ENCODE assay signal across 1 cellular context in the genomic region with DNA sequence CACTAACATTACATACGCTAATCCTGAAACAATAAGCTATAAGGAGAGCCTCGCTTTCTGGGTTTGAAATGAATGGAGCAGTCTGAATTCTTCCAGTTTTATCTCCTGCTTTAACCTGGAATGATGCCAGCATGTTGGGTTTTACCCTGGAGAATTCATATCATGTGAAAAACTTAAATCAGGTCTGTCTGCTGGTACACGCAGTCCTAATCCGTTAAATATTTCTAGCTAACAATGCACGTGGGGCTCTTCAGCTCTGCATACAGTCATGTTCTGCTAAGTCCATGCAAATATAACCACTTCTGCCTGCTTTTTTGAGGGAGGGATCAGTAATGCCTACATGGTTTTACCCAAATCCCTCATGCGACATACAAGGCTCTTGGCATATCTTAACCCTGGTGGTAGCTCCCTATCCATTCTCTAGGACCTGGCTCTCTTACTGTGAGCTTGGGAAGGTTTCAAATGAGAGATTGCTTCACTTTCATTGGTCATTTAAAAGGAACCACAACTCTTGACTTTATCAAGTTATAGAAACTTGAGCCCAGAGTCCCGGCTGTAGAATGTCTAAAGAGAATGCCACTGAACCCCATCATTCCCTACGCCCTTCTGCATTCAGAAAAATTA.
TF ChIP-seq lines count a peak whose summit lies in the region.

No MANE protein-coding gene starts in this region.

TF ChIP-seq in GM23338, 12 proteins besides CTCF, POLR2A, EP300 and RAD21 (continued from another document):
- TF ChIP-seq, protein P1, sequence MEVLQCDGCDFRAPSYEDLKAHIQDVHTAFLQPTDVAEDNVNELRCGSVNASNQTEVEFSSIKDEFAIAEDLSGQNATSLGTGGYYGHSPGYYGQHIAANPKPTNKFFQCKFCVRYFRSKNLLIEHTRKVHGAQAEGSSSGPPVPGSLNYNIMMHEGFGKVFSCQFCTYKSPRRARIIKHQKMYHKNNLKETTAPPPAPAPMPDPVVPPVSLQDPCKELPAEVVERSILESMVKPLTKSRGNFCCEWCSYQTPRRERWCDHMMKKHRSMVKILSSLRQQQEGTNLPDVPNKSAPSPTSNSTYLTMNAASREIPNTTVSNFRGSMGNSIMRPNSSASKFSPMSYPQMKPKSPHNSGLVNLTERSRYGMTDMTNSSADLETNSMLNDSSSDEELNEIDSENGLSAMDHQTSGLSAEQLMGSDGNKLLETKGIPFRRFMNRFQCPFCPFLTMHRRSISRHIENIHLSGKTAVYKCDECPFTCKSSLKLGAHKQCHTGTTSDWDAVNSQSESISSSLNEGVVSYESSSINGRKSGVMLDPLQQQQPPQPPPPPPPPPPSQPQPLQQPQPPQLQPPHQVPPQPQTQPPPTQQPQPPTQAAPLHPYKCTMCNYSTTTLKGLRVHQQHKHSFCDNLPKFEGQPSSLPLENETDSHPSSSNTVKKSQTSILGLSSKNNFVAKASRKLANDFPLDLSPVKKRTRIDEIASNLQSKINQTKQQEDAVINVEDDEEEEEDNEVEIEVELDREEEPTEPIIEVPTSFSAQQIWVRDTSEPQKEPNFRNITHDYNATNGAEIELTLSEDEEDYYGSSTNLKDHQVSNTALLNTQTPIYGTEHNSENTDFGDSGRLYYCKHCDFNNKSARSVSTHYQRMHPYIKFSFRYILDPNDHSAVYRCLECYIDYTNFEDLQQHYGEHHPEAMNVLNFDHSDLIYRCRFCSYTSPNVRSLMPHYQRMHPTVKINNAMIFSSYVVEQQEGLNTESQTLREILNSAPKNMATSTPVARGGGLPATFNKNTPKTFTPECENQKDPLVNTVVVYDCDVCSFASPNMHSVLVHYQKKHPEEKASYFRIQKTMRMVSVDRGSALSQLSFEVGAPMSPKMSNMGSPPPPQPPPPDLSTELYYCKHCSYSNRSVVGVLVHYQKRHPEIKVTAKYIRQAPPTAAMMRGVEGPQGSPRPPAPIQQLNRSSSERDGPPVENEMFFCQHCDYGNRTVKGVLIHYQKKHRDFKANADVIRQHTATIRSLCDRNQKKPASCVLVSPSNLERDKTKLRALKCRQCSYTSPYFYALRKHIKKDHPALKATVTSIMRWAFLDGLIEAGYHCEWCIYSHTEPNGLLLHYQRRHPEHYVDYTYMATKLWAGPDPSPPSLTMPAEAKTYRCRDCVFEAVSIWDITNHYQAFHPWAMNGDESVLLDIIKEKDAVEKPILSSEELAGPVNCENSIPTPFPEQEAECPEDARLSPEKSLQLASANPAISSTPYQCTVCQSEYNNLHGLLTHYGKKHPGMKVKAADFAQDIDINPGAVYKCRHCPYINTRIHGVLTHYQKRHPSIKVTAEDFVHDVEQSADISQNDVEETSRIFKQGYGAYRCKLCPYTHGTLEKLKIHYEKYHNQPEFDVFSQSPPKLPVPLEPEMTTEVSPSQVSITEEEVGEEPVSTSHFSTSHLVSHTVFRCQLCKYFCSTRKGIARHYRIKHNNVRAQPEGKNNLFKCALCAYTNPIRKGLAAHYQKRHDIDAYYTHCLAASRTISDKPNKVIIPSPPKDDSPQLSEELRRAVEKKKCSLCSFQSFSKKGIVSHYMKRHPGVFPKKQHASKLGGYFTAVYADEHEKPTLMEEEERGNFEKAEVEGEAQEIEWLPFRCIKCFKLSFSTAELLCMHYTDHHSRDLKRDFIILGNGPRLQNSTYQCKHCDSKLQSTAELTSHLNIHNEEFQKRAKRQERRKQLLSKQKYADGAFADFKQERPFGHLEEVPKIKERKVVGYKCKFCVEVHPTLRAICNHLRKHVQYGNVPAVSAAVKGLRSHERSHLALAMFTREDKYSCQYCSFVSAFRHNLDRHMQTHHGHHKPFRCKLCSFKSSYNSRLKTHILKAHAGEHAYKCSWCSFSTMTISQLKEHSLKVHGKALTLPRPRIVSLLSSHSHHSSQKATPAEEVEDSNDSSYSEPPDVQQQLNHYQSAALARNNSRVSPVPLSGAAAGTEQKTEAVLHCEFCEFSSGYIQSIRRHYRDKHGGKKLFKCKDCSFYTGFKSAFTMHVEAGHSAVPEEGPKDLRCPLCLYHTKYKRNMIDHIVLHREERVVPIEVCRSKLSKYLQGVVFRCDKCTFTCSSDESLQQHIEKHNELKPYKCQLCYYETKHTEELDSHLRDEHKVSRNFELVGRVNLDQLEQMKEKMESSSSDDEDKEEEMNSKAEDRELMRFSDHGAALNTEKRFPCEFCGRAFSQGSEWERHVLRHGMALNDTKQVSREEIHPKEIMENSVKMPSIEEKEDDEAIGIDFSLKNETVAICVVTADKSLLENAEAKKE (CRISPR knock-in tag; IDR thresholded peaks at IDR 0.05), result no peak
- no peak for TF ChIP-seq STAT1 (IDR thresholded peaks at IDR 0.05; ENCODE audit: unreplicated experiment)
- no peak for TF ChIP-seq ZNF331 (CRISPR knock-in tag; IDR thresholded peaks at IDR 0.05; ENCODE audit: low read depth)
- no peak for TF ChIP-seq POLR2AphosphoS5 (IDR thresholded peaks at IDR 0.05; ENCODE audit: low read depth)
- no peak for TF ChIP-seq EZH2phosphoT487 (IDR thresholded peaks at IDR 0.05; ENCODE audit: unreplicated experiment)
- no peak for TF ChIP-seq JUNB (IDR thresholded peaks at IDR 0.05; ENCODE audit: unreplicated experiment)
